ENCODE assay signal across 27 cellular contexts in genomic region chr2:22377251-22377650, GRCh38.
"Had no signal": no experiment of that assay in that cellular context is flagged by ENCODE, and none has a peak within 500 bp of the region (broad histone marks: within the 10 kb centered on the region; RNA-seq: fewer than 3 reads in every experiment).

No MANE protein-coding gene starts in this region.

- H3K36me3 Mint-ChIP-seq: activated CD4-positive, alpha-beta memory T cell treated with anti-CD3 and anti-CD28 coated beads for 36 hours; activated naive CD8-positive, alpha-beta T cell treated with anti-CD3 and anti-CD28 coated beads, Interleukin-2, amount 10 ng/mL, durations not matched to agents 7 days and 5 days; IgD-negative memory B cell; WTC11 had no signal

- H3K27ac ChIP-seq: adrenal gland, breast epithelium, SJCRH30 had no signal

- H3K27me3 Mint-ChIP-seq: activated CD4-positive, alpha-beta memory T cell treated with anti-CD3 and anti-CD28 coated beads for 36 hours; activated CD4-positive, alpha-beta T cell treated with anti-CD3 and anti-CD28 coated beads, Interleukin-2, amount 10 ng/mL, durations not matched to agents 24 days and 14 days; activated naive CD8-positive, alpha-beta T cell treated with anti-CD3 and anti-CD28 coated beads, Interleukin-2, amount 10 ng/mL, durations not matched to agents 7 days and 5 days; IgD-negative memory B cell had no signal

- H3K27me3 ChIP-seq: adrenal gland, breast epithelium, SJCRH30 had no signal

- H3K4me1 Mint-ChIP-seq: activated CD4-positive, alpha-beta T cell treated with anti-CD3 and anti-CD28 coated beads, Interleukin-2, amount 10 ng/mL, durations not matched to agents 24 days and 14 days; activated naive CD8-positive, alpha-beta T cell treated with anti-CD3 and anti-CD28 coated beads, Interleukin-2, amount 10 ng/mL, durations not matched to agents 7 days and 5 days had no signal

- H3K27ac Mint-ChIP-seq: activated CD4-positive, alpha-beta memory T cell treated with anti-CD3 and anti-CD28 coated beads for 36 hours; activated CD4-positive, alpha-beta T cell treated with anti-CD3 and anti-CD28 coated beads, Interleukin-2, amount 10 ng/mL, durations not matched to agents 24 days and 14 days; activated naive CD8-positive, alpha-beta T cell treated with anti-CD3 and anti-CD28 coated beads, Interleukin-2, amount 10 ng/mL, durations not matched to agents 7 days and 5 days; activated T-helper 2 cell treated with anti-CD3 and anti-CD28 coated beads, Interferon-gamma antibody, Interleukin-2, Interleukin-4, amounts not matched to agents 10 μg/mL and 5 μg/mL and 100 μg/mL, durations not matched to agents 14 hours and 24 hours and 36 hours; IgD-negative memory B cell; T-helper 1 cell treated with Interleukin-12 subunit alpha and Interleukin-12 subunit beta and Interleukin-4 antibody, amounts not matched to agents 30 μg/mL and 1 μg/mL, for 36 hours; WTC11 had no signal

- H3K36me3 ChIP-seq: adrenal gland, breast epithelium, SJCRH30 had no signal

- H3K4me1 ChIP-seq: adrenal gland, breast epithelium, SJCRH30 had no signal

- H3K4me3 ChIP-seq: adrenal gland, breast epithelium, SJCRH30 had no signal

- H3K9me3 ChIP-seq: adrenal gland, breast epithelium, SJCRH30 had no signal

- DNase-seq: activated CD4-positive, alpha-beta memory T cell treated with anti-CD3 and anti-CD28 coated beads for 36 hours; activated CD4-positive, alpha-beta T cell treated with anti-CD3 and anti-CD28 coated beads, Interleukin-2, amount 10 ng/mL, durations not matched to agents 24 days and 14 days; activated CD4-positive, CD25-positive, alpha-beta regulatory T cell treated with anti-CD3 and anti-CD28 coated beads, Interleukin-2, amount 50 U/mL, for 72 hours; activated CD8-positive, alpha-beta memory T cell treated with anti-CD3 and anti-CD28 coated beads for 24 hours; activated gamma-delta T cell treated with Interleukin-2 at 50 U/mL for 16 hours; activated naive CD4-positive, alpha-beta T cell treated with anti-CD3 and anti-CD28 coated beads, Interleukin-2, amount 50 U/mL, for 16 hours; activated naive CD8-positive, alpha-beta T cell treated with anti-CD3 and anti-CD28 coated beads, Interleukin-2, amount 10 ng/mL, durations not matched to agents 7 days and 5 days; activated T-cell treated with anti-CD3 and anti-CD28 coated beads, Interleukin-2, amount 50 U/mL, for 48 hours; adrenal gland; anterior cingulate cortex; caudate nucleus; KG1; NCI-H1092; NCI-H1417 treated with DMSO at 0.1 percent for 48 hours; NCI-H1694; NCI-H2029 treated with DMSO at 0.1 percent for 48 hours; NCI-H226; NCI-H526 treated with DMSO at 0.1 percent for 48 hours; NK-92 treated with Interleukin-12 subunit alpha and Interleukin-12 subunit beta, amount 100 ng/mL, for 24 hours; OCI-M1; RPMI8226 had no signal

- H3K9me3 Mint-ChIP-seq: activated CD4-positive, alpha-beta memory T cell treated with anti-CD3 and anti-CD28 coated beads for 36 hours; activated CD4-positive, alpha-beta T cell treated with anti-CD3 and anti-CD28 coated beads, Interleukin-2, amount 10 ng/mL, durations not matched to agents 24 days and 14 days; activated naive CD8-positive, alpha-beta T cell treated with anti-CD3 and anti-CD28 coated beads, Interleukin-2, amount 10 ng/mL, durations not matched to agents 7 days and 5 days; T-helper 1 cell treated with Interleukin-12 subunit alpha and Interleukin-12 subunit beta and Interleukin-4 antibody, amounts not matched to agents 30 μg/mL and 1 μg/mL, for 36 hours; WTC11 had no signal

- H3K4me3 Mint-ChIP-seq: activated CD4-positive, alpha-beta memory T cell treated with anti-CD3 and anti-CD28 coated beads for 36 hours; activated CD4-positive, alpha-beta T cell treated with anti-CD3 and anti-CD28 coated beads, Interleukin-2, amount 10 ng/mL, durations not matched to agents 24 days and 14 days; activated naive CD8-positive, alpha-beta T cell treated with anti-CD3 and anti-CD28 coated beads, Interleukin-2, amount 10 ng/mL, durations not matched to agents 7 days and 5 days; IgD-negative memory B cell; T-helper 1 cell treated with Interleukin-12 subunit alpha and Interleukin-12 subunit beta and Interleukin-4 antibody, amounts not matched to agents 30 μg/mL and 1 μg/mL, for 36 hours; WTC11 had no signal
